Comparison of ENCODE assay signal across 23 cellular contexts in the genomic region with DNA sequence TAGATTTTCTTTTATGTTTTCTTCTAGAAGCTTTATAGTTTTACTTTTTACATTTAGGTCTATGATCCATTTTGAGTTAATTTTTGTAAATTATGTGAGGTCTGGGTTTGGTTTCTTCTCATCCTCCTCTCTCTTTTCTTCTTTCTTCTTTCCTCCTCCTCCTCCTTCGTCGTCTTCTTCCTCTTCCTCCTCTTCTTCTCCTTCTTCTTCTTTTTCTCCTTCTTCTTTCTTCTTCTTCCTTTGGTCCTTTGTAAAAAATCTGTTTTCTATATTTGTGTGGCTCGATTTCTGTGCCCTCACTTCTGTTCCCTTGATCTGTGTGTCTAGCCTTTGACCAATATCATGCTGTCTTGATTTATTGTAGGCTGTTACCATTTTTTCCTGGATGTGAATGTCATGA. TPM values are rescaled to one million over a fixed set of nuclear protein-coding genes. Genes with fewer than 3 reads are reported as not detected.
DNase-seq lines count a peak whose midpoint lies in the region; ATAC-seq, FAIRE-seq and TF ChIP-seq lines count a peak whose summit lies in the region.
"Had no signal": no experiment of that assay in that cellular context is flagged by ENCODE, and none has a peak within 500 bp of the region (broad histone marks: within the 10 kb centered on the region; RNA-seq: fewer than 3 reads in every experiment).

No MANE protein-coding gene starts in this region.

- no peak overlapping the region for H3K18ac ChIP-seq in neuronal stem cell (ENCODE audit: low read length)

- H3K36me3 ChIP-seq in Loucy (ENCODE audit: insufficient read depth, low read length) (no peaks in the 10 kb centered on the region), GM12878 (ENCODE audit: control insufficient read depth in 2 of 2, insufficient read depth in 2 of 2, low read length in 1 of 2) (no peaks in the 10 kb centered on the region), neuronal stem cell (replicated peaks in 1 of 2; ENCODE audit: control insufficient read depth in 2 of 2, insufficient read depth in 2 of 2, low read length in 2 of 2) (no peaks in the 10 kb centered on the region), uterus (no peaks in the 10 kb centered on the region)
- H3K36me3 ChIP-seq: HAP-1, heart left ventricle, lower lobe of right lung, Peyer's patch, tibial artery had no signal

- no peak overlapping the region for H3K23ac ChIP-seq in neuronal stem cell (ENCODE audit: low read depth, low read length, poor library complexity)

- no peaks in the 10 kb centered on the region for H3K9me3 ChIP-seq in Loucy (ENCODE audit: insufficient read depth, low read depth, low read length)
- H3K9me3 ChIP-seq in GM12878 (replicated peaks; ENCODE audit: control insufficient read depth, insufficient read depth, low read length) = no peaks in the 10 kb centered on the region
- no peaks in the 10 kb centered on the region for H3K9me3 ChIP-seq in neuronal stem cell (replicated peaks in 1 of 2; ENCODE audit: control insufficient read depth in 2 of 2, insufficient read depth in 1 of 2, low read depth in 1 of 2, low read length in 2 of 2)
- H3K9me3 ChIP-seq in uterus = no peaks in the 10 kb centered on the region
- H3K9me3 ChIP-seq: HAP-1, heart left ventricle, lower lobe of right lung, Peyer's patch, tibial artery had no signal

- no peak for TF ChIP-seq RAD21 in GM12878 (IDR thresholded peaks at IDR 0.05; ENCODE audit: insufficient read depth, low read depth, low read length)

- DNase-seq in T-helper 2 cell treated with Interferon-gamma antibody and Interleukin-4, amounts not matched to agents 5 μg/mL and 100 μg/mL, for 36 hours (ENCODE audit: low spot score) = no peak
- no peak for DNase-seq in T-helper 2 cell
- no peak for DNase-seq in GM12878 (ENCODE audit: low read depth, low spot score)
- DNase-seq in neuronal stem cell (ENCODE audit: low spot score) = no peak
- DNase-seq in foreskin keratinocyte = no peak
- no peak for DNase-seq in activated CD4-positive, alpha-beta T cell treated with anti-CD3 and anti-CD28 coated beads, Interleukin-2, amount 50 U/mL, for 4 hours
- no peak for DNase-seq in uterus

- peaks cover 10% of the 10 kb centered on the region for H3K4me1 ChIP-seq in Loucy (ENCODE audit: insufficient read depth, low read length, poor library complexity, severe bottlenecking)
- H3K4me1 ChIP-seq in GM12878 (ENCODE audit: control insufficient read depth, insufficient read depth, low read length) = no peaks in the 10 kb centered on the region
- H3K4me1 ChIP-seq in neuronal stem cell (ENCODE audit: control insufficient read depth in 2 of 2, insufficient read depth in 1 of 2, low read depth in 1 of 2, low read length in 2 of 2) = no peaks in the 10 kb centered on the region
- peaks cover 4% of the 10 kb centered on the region for H3K4me1 ChIP-seq in foreskin keratinocyte
- no peaks in the 10 kb centered on the region for H3K4me1 ChIP-seq in uterus
- H3K4me1 ChIP-seq: lower lobe of right lung, Peyer's patch had no signal

- H3K27ac ChIP-seq in GM12878 (ENCODE audit: control insufficient read depth, insufficient read depth) = no peak overlapping the region
- no peak overlapping the region for H3K27ac ChIP-seq in neuronal stem cell (replicated peaks; ENCODE audit: low read length)
- H3K27ac ChIP-seq in foreskin keratinocyte = no peak overlapping the region
- no peak overlapping the region for H3K27ac ChIP-seq in uterus
- H3K27ac ChIP-seq: heart left ventricle, lower lobe of right lung, Peyer's patch, SK-N-MC, tibial artery had no signal

- no peak for TF ChIP-seq EP300 in GM12878 (IDR thresholded peaks at IDR 0.05; ENCODE audit: borderline replicate concordance in 1 of 2, control insufficient read depth in 1 of 2, low read depth in 2 of 2, low read length in 2 of 2)

- H3K4me1 Mint-ChIP-seq in T-helper 2 cell treated with Interferon-gamma antibody and Interleukin-4, amounts not matched to agents 5 μg/mL and 100 μg/mL, for 36 hours (ENCODE audit: low read depth) = peaks cover 10% of the 10 kb centered on the region
- H3K4me1 Mint-ChIP-seq: endodermal cell had no signal

- no peak overlapping the region for H2BK15ac ChIP-seq in neuronal stem cell (ENCODE audit: low read length)

- H4K20me1 ChIP-seq in Loucy (ENCODE audit: insufficient read depth, low read length, poor library complexity, severe bottlenecking) = no peaks in the 10 kb centered on the region
- no peaks in the 10 kb centered on the region; the same call in 1 of the 2 replicates for H4K20me1 ChIP-seq in GM12878 (ENCODE audit: control insufficient read depth, insufficient read depth)

- H3K4ac ChIP-seq in neuronal stem cell (ENCODE audit: low read length) = no peak overlapping the region

- H3K36me3 Mint-ChIP-seq in T-helper 2 cell treated with Interferon-gamma antibody and Interleukin-4, amounts not matched to agents 5 μg/mL and 100 μg/mL, for 36 hours (ENCODE audit: low read depth) = no peaks in the 10 kb centered on the region
- H3K36me3 Mint-ChIP-seq: activated naive CD4-positive, alpha-beta T cell treated with anti-CD3 and anti-CD28 coated beads, Interleukin-2, amount 50 U/mL, for 72 hours; CD14-positive monocyte had no signal

- TF ChIP-seq CTCF in Loucy (conservative IDR thresholded peaks at IDR 0.05; ENCODE audit: low read length) = no peak
- no peak for TF ChIP-seq CTCF in GM12878 (IDR thresholded peaks at IDR 0.05 in 2 of 3, conservative IDR thresholded peaks at IDR 0.05 in 1 of 3; ENCODE audit: control insufficient read depth in 2 of 3, extremely low read depth in 1 of 3, insufficient read depth in 1 of 3, low read depth in 3 of 3, low read length in 3 of 3)
- TF ChIP-seq CTCF in foreskin keratinocyte (conservative IDR thresholded peaks at IDR 0.05) = no peak
- no peak for TF ChIP-seq CTCF in uterus (IDR thresholded peaks at IDR 0.05)

- H2BK12ac ChIP-seq in neuronal stem cell (ENCODE audit: low read length) = no peak overlapping the region

- POLR2A ChIA-PET in GM12878 (lab: Charles Lee) = interaction anchor here (0.7 to 2.2 kb wide), 3 partner anchors 53 to 110 kb away, joined by 3 to 6 read pairs (median 4); a partner anchor contains a TSS

- H3K27me3 Mint-ChIP-seq in T-helper 2 cell treated with Interferon-gamma antibody and Interleukin-4, amounts not matched to agents 5 μg/mL and 100 μg/mL, for 36 hours (ENCODE audit: low read depth) = no peaks in the 10 kb centered on the region
- H3K27me3 Mint-ChIP-seq: activated T-cell treated with anti-CD3 and anti-CD28 coated beads, Interleukin-2, amount 50 U/mL, for 24 hours had no signal

- in situ Hi-C loops in GM12878 (cut with MboI) = no loop called here

- H3K9me3 Mint-ChIP-seq in T-helper 2 cell treated with Interferon-gamma antibody and Interleukin-4, amounts not matched to agents 5 μg/mL and 100 μg/mL, for 36 hours = no peaks in the 10 kb centered on the region
- H3K9me3 Mint-ChIP-seq: activated T-cell treated with anti-CD3 and anti-CD28 coated beads, Interleukin-2, amount 50 U/mL, for 24 hours; endodermal cell had no signal

- SMC1A ChIA-PET in GM12878 (lab: Charles Lee; ENCODE audit: uncharacterized antibody, unreplicated experiment) = interaction anchor here (1.0 to 5.2 kb wide), 12 partner anchors 12 to 240 kb away, joined by 3 to 54 read pairs (median 5); a partner anchor contains a TSS

- H2AFZ ChIP-seq in Loucy (ENCODE audit: low read length) = peak overlapping the region; percentile 85
- peak overlapping the region; percentile 68 for H2AFZ ChIP-seq in GM12878 (ENCODE audit: control insufficient read depth, low read depth, low read length)
- peak overlapping the region; percentile 60 for H2AFZ ChIP-seq in neuronal stem cell (ENCODE audit: low read length)

- TF ChIP-seq POLR2A in GM12878 (IDR thresholded peaks at IDR 0.05; ENCODE audit: low read depth, low read length) = no peak
- no peak for TF ChIP-seq POLR2A in uterus (IDR thresholded peaks at IDR 0.05)

- H3K9me2 ChIP-seq in Loucy (replicated peaks; ENCODE audit: low read depth, low read length) = no peaks in the 10 kb centered on the region

- FAIRE-seq in GM12878 (lab: Jason Lieb, UNC) = no peak
- FAIRE-seq: colon, TTC549 had no signal

- RAD21 ChIA-PET in GM12878 (lab: Charles Lee; ENCODE audit: unreplicated experiment) = interaction anchor here (0.8 to 2.3 kb wide), 12 partner anchors 53 to 239 kb away, joined by 3 to 14 read pairs (median 4); no protein-coding TSS in a partner anchor

- ATAC-seq in GM12878 (no peak), foreskin keratinocyte (no peak)

- H3F3A ChIP-seq in Loucy (ENCODE audit: low read depth) = peaks cover 5% of the 10 kb centered on the region; the same call in 1 of the 2 replicates

- no TSS peak for BruUV-seq in GM12878 (replicated peaks; lab: Mats Ljungman, UMichigan)

- H3K9ac ChIP-seq in Loucy (ENCODE audit: low read depth, low read length, poor library complexity, severe bottlenecking) = peak overlapping the region; percentile 45
- no peak overlapping the region for H3K9ac ChIP-seq in GM12878 (ENCODE audit: control insufficient read depth, insufficient read depth, low read length)
- H3K9ac ChIP-seq in neuronal stem cell (ENCODE audit: low read depth, low read length, poor library complexity) = no peak overlapping the region

- no peak overlapping the region for H2BK5ac ChIP-seq in neuronal stem cell (ENCODE audit: low read length)

- H4K91ac ChIP-seq in neuronal stem cell (ENCODE audit: low read depth, low read length, poor library complexity) = no peak overlapping the region

- H3K79me1 ChIP-seq in neuronal stem cell (ENCODE audit: low read depth, low read length) = no peaks in the 10 kb centered on the region

- H3K27me3 ChIP-seq in Loucy (ENCODE audit: insufficient read depth, low read length, poor library complexity, severe bottlenecking) (no peaks in the 10 kb centered on the region), GM12878 (replicated peaks in 1 of 2; ENCODE audit: control insufficient read depth in 2 of 2, insufficient read depth in 2 of 2, low read length in 1 of 2) (no peaks in the 10 kb centered on the region), neuronal stem cell (ENCODE audit: control insufficient read depth in 3 of 3, insufficient read depth in 3 of 3, low read depth in 1 of 3, low read length in 3 of 3) (no peaks in the 10 kb centered on the region), foreskin keratinocyte (no peaks in the 10 kb centered on the region), uterus (no peaks in the 10 kb centered on the region)
- H3K27me3 ChIP-seq: heart left ventricle, Peyer's patch, tibial artery had no signal

- H3K4me2 ChIP-seq in Loucy (ENCODE audit: low read depth, low read length, poor library complexity, severe bottlenecking) = peak overlapping the region; percentile 57
- H3K4me2 ChIP-seq in GM12878 (ENCODE audit: control insufficient read depth, insufficient read depth) = no peak overlapping the region
- no peak overlapping the region for H3K4me2 ChIP-seq in neuronal stem cell (ENCODE audit: insufficient read depth, low read length, poor library complexity, severe bottlenecking)

- no peak overlapping the region for H2BK120ac ChIP-seq in neuronal stem cell (ENCODE audit: low read depth, low read length)

- no peak overlapping the region for H2AK5ac ChIP-seq in neuronal stem cell (ENCODE audit: low read depth, low read length)

- H3K79me2 ChIP-seq in Loucy (ENCODE audit: insufficient read depth, low read length) = no peaks in the 10 kb centered on the region
- H3K79me2 ChIP-seq in GM12878 (ENCODE audit: control insufficient read depth, insufficient read depth, low read length) = no peaks in the 10 kb centered on the region

- WGBS in GM12878 (ENCODE audit: insufficient coverage, insufficient replicate concordance, low lambda C conversion rate, missing lambda C conversion rate) = 37% methylated on average over 3 of the region's 3 CpGs
- WGBS in neuronal stem cell (ENCODE audit: extremely low coverage in 2 of 2, insufficient read length in 2 of 2, insufficient replicate concordance in 1 of 2), 2 donors = no CpG with 5 or more reads among the region's 3 CpGs

- peak overlapping the region; percentile 7 for H3K27ac Mint-ChIP-seq in T-helper 2 cell treated with Interferon-gamma antibody and Interleukin-4, amounts not matched to agents 5 μg/mL and 100 μg/mL, for 36 hours
- H3K27ac Mint-ChIP-seq: activated naive CD4-positive, alpha-beta T cell treated with anti-CD3 and anti-CD28 coated beads, Interleukin-2, amount 50 U/mL, for 72 hours; activated T-cell treated with anti-CD3 and anti-CD28 coated beads, Interleukin-2, amount 50 U/mL, for 24 hours; endodermal cell; nephron progenitor cell had no signal

- H4K8ac ChIP-seq in neuronal stem cell (ENCODE audit: low read depth, low read length) = no peak overlapping the region

- intact Hi-C loops in GM12878 (cut with micrococcal nuclease; ENCODE audit: unreplicated experiment) (loop anchor here (1.0 to 5.0 kb wide), 4 partner anchors 51 to 163 kb away; a partner anchor contains a TSS), uterus (cut with DNase I; ENCODE audit: low total_unique reads) (loop anchor here (10.0 kb wide), 1 partner anchor 225 kb away; no protein-coding TSS in a partner anchor)

- CTCF ChIA-PET in GM12878 (lab: Yijun Ruan, JAX) = interaction anchor here (0.6 to 3.7 kb wide), 30 partner anchors 8 to 446 kb away, joined by 3 to 38 read pairs (median 4); a partner anchor contains a TSS

- H3K4me3 ChIP-seq in Loucy (ENCODE audit: low read length, poor library complexity, severe bottlenecking) = peak overlapping the region; percentile 31
- H3K4me3 ChIP-seq in GM12878 = no peak overlapping the region
- no peak overlapping the region for H3K4me3 ChIP-seq in neuronal stem cell (ENCODE audit: low read length in 2 of 2)
- H3K4me3 ChIP-seq in uterus = no peak overlapping the region
- H3K4me3 ChIP-seq: HAP-1, heart left ventricle, lower lobe of right lung, Peyer's patch, SK-N-MC, tibial artery had no signal

- no peak overlapping the region for H3K4me3 Mint-ChIP-seq in T-helper 2 cell treated with Interferon-gamma antibody and Interleukin-4, amounts not matched to agents 5 μg/mL and 100 μg/mL, for 36 hours
- H3K4me3 Mint-ChIP-seq: activated T-cell treated with anti-CD3 and anti-CD28 coated beads, Interleukin-2, amount 50 U/mL, for 24 hours; CD14-positive monocyte; endodermal cell; nephron progenitor cell had no signal

- no peak overlapping the region for H3K14ac ChIP-seq in neuronal stem cell (ENCODE audit: low read length)

RNA-seq across cellular contexts. Expression of a gene that starts 5.0 kb away (rescaled TPM):
- total RNA-seq in GM12878 (2013; cell fraction: nucleolus; rRNA removed) = 5.0 and 6.5 TPM in 2 replicates
- total RNA-seq in GM12878 (2014; rRNA removed) (1.6 and 1.7 TPM in 2 replicates), GM12878 (2014; rRNA removed; fragmentation: Illumina TruSeq; extraction: Trizol) (1.1 and 1.5 TPM in 2 replicates), GM12878 (2021) (3.4 and 4.7 TPM in 2 replicates), foreskin keratinocyte (1.4 and 1.8 TPM in 2 replicates), uterus (1 to 10 TPM in 2 of 4 donors, under 1 TPM in 2; 0.29 to 3.4 (median 0.95) TPM)
- 1.7 TPM for polyA plus RNA-seq in GM12878 (2011; ENCODE audit: low read depth)
- polyA plus RNA-seq in GM12878 (2011; rRNA removed) (0.91 and 2.0 TPM in 2 replicates), GM12878 (2014; fragmentation: Illumina TruSeq; extraction: Trizol) (2.6 and 3.2 TPM in 2 replicates), GM12878 (2014; fragmentation: Nextera tagmentation; extraction: Ambion mirVana) (1 to 10 TPM; 1.2 to 2.3 TPM), GM12878 (2014; rRNA removed) (4.2 and 4.6 TPM in 2 replicates), GM12878 (2016; fragmentation: Nextera tagmentation; extraction: Ambion mirVana) (1 to 10 TPM; 1.8 to 2.2 TPM), foreskin keratinocyte (2.7 and 2.8 TPM in 2 replicates)
- 2.4 and 2.8 TPM in 2 replicates for polyA plus RNA-seq in GM12878 (2011; cell fraction: cytosol; rRNA removed)
- polyA plus RNA-seq in GM12878 (2011; cell fraction: nucleus; rRNA removed) = 12.6 and 18.6 TPM in 2 replicates
- polyA plus RNA-seq in GM12878 (2012) = 2.8 and 3.0 TPM in 2 replicates
- polyA minus RNA-seq in GM12878 (2011; rRNA and poly(A)+ RNA removed) = 2.0 and 2.2 TPM in 2 replicates
- 0.53 and 1.1 TPM in 2 replicates for polyA minus RNA-seq in GM12878 (2011; cell fraction: cytosol; rRNA and poly(A)+ RNA removed)
- polyA minus RNA-seq in GM12878 (2011; cell fraction: nucleus; rRNA and poly(A)+ RNA removed) = 2.8 and 6.6 TPM in 2 replicates
- 1.6 TPM for polyA plus RNA-seq in neuronal stem cell (2013, experiment 1 of 2)
- 2.2 TPM for polyA plus RNA-seq in neuronal stem cell (2013, experiment 2 of 2)

RNA-seq across cellular contexts. Expression of a gene that starts 9.8 kb away (rescaled TPM):
- total RNA-seq in GM12878 (2013; cell fraction: nucleolus; rRNA removed) = not detected in 2 replicates
- total RNA-seq in GM12878 (2014; rRNA removed) (not detected in 2 replicates), GM12878 (2014; rRNA removed; fragmentation: Illumina TruSeq; extraction: Trizol) (not detected in 2 replicates), GM12878 (2021) (not detected in 2 replicates), foreskin keratinocyte (not detected in 2 replicates), uterus (10 to 100 TPM in 1 of 4 donors, 1 to 10 TPM in 3; 1.0 to 35.5 (median 4.8) TPM)
- not detected for polyA plus RNA-seq in GM12878 (2011; ENCODE audit: low read depth)
- polyA plus RNA-seq in GM12878 (2011; rRNA removed) (not detected in 2 replicates), GM12878 (2014; fragmentation: Illumina TruSeq; extraction: Trizol) (not detected in 2 replicates), GM12878 (2014; fragmentation: Nextera tagmentation; extraction: Ambion mirVana) (not detected), GM12878 (2014; rRNA removed) (not detected in 2 replicates), GM12878 (2016; fragmentation: Nextera tagmentation; extraction: Ambion mirVana) (not detected), foreskin keratinocyte (not detected in 2 replicates)
- polyA plus RNA-seq in GM12878 (2011; cell fraction: cytosol; rRNA removed) = not detected in 2 replicates
- polyA plus RNA-seq in GM12878 (2011; cell fraction: nucleus; rRNA removed) = not detected in 2 replicates
- not detected in 2 replicates for polyA plus RNA-seq in GM12878 (2012)
- not detected in 2 replicates for polyA minus RNA-seq in GM12878 (2011; rRNA and poly(A)+ RNA removed)
- not detected in 2 replicates for polyA minus RNA-seq in GM12878 (2011; cell fraction: cytosol; rRNA and poly(A)+ RNA removed)
- not detected in 2 replicates for polyA minus RNA-seq in GM12878 (2011; cell fraction: nucleus; rRNA and poly(A)+ RNA removed)
- 0.11 TPM for polyA plus RNA-seq in neuronal stem cell (2013, experiment 1 of 2)
- 0.11 TPM for polyA plus RNA-seq in neuronal stem cell (2013, experiment 2 of 2)
- total RNA-seq: A172; activated naive CD4-positive, alpha-beta T cell treated with anti-CD3 and anti-CD28 coated beads, Interleukin-2, amount 50 U/mL, for 72 hours; fibroblast of lung had no signal
- polyA plus RNA-seq: CD14-positive monocyte, fibroblast of lung had no signal

RNA-seq across cellular contexts. Expression of a gene that starts 11.8 kb away (rescaled TPM):
- total RNA-seq in GM12878 (2013; cell fraction: nucleolus; rRNA removed) = 3.2 and 3.6 TPM in 2 replicates
- total RNA-seq in GM12878 (2014; rRNA removed) (48.8 and 52.3 TPM in 2 replicates), GM12878 (2014; rRNA removed; fragmentation: Illumina TruSeq; extraction: Trizol) (26.9 and 30.1 TPM in 2 replicates), GM12878 (2021) (41.9 and 48.9 TPM in 2 replicates), foreskin keratinocyte (20.9 and 30.2 TPM in 2 replicates), uterus (10 to 100 TPM in 2 of 4 donors, 1 to 10 TPM in 2; 5.1 to 39.6 (median 16.4) TPM)
- polyA plus RNA-seq in GM12878 (2011; ENCODE audit: low read depth) = 24.4 TPM
- polyA plus RNA-seq in GM12878 (2011; rRNA removed) (37.0 and 63.3 TPM in 2 replicates), GM12878 (2014; fragmentation: Illumina TruSeq; extraction: Trizol) (31.3 and 47.5 TPM in 2 replicates), GM12878 (2014; fragmentation: Nextera tagmentation; extraction: Ambion mirVana) (100 to 1,000 TPM; 123 to 181 TPM), GM12878 (2014; rRNA removed) (59.5 and 67.1 TPM in 2 replicates), GM12878 (2016; fragmentation: Nextera tagmentation; extraction: Ambion mirVana) (10 to 100 TPM; 87.2 to 91.4 TPM), foreskin keratinocyte (61.8 and 67.9 TPM in 2 replicates)
- 88.3 and 119 TPM in 2 replicates for polyA plus RNA-seq in GM12878 (2011; cell fraction: cytosol; rRNA removed)
- polyA plus RNA-seq in GM12878 (2011; cell fraction: nucleus; rRNA removed) = 84.7 and 108 TPM in 2 replicates
- polyA plus RNA-seq in GM12878 (2012) = 33.7 and 42.9 TPM in 2 replicates
- polyA minus RNA-seq in GM12878 (2011; rRNA and poly(A)+ RNA removed) = 23.9 and 48.8 TPM in 2 replicates
- polyA minus RNA-seq in GM12878 (2011; cell fraction: cytosol; rRNA and poly(A)+ RNA removed) = 24.4 and 24.7 TPM in 2 replicates
- 10.2 and 14.9 TPM in 2 replicates for polyA minus RNA-seq in GM12878 (2011; cell fraction: nucleus; rRNA and poly(A)+ RNA removed)
- polyA plus RNA-seq in neuronal stem cell (2013, experiment 1 of 2) = 66.9 TPM
- polyA plus RNA-seq in neuronal stem cell (2013, experiment 2 of 2) = 66.2 TPM

RNA-seq across cellular contexts. Expression of a gene that starts 39.4 kb away (rescaled TPM):
- total RNA-seq in GM12878 (2013; cell fraction: nucleolus; rRNA removed) = not detected in 2 replicates
- total RNA-seq in GM12878 (2014; rRNA removed) (not detected in 2 replicates), GM12878 (2014; rRNA removed; fragmentation: Illumina TruSeq; extraction: Trizol) (not detected in 2 replicates), GM12878 (2021) (not detected in 2 replicates), foreskin keratinocyte (not detected in 2 replicates), uterus (not detected)
- not detected for polyA plus RNA-seq in GM12878 (2011; ENCODE audit: low read depth)
- polyA plus RNA-seq in GM12878 (2011; rRNA removed) (not detected in 2 replicates), GM12878 (2014; fragmentation: Illumina TruSeq; extraction: Trizol) (not detected in 2 replicates), GM12878 (2014; fragmentation: Nextera tagmentation; extraction: Ambion mirVana) (not detected), GM12878 (2014; rRNA removed) (not detected in 2 replicates), GM12878 (2016; fragmentation: Nextera tagmentation; extraction: Ambion mirVana) (not detected), foreskin keratinocyte (not detected in 2 replicates)
- polyA plus RNA-seq in GM12878 (2011; cell fraction: cytosol; rRNA removed) = not detected in 2 replicates
- not detected in 2 replicates for polyA plus RNA-seq in GM12878 (2011; cell fraction: nucleus; rRNA removed)
- not detected in 2 replicates for polyA plus RNA-seq in GM12878 (2012)
- not detected in 2 replicates for polyA minus RNA-seq in GM12878 (2011; rRNA and poly(A)+ RNA removed)
- not detected in 2 replicates for polyA minus RNA-seq in GM12878 (2011; cell fraction: cytosol; rRNA and poly(A)+ RNA removed)
- polyA minus RNA-seq in GM12878 (2011; cell fraction: nucleus; rRNA and poly(A)+ RNA removed) = not detected in 2 replicates
- not detected for polyA plus RNA-seq in neuronal stem cell (2013, experiment 1 of 2)
- not detected for polyA plus RNA-seq in neuronal stem cell (2013, experiment 2 of 2)
- total RNA-seq: A172; activated naive CD4-positive, alpha-beta T cell treated with anti-CD3 and anti-CD28 coated beads, Interleukin-2, amount 50 U/mL, for 72 hours; endodermal cell; fibroblast of lung; heart left ventricle; lower lobe of right lung; Peyer's patch had no signal
- polyA plus RNA-seq: CD14-positive monocyte, fibroblast of lung, heart left ventricle had no signal

RNA-seq across cellular contexts. Expression of a gene that starts 51.1 kb away (rescaled TPM):
- 63.4 and 75.4 TPM in 2 replicates for total RNA-seq in GM12878 (2013; cell fraction: nucleolus; rRNA removed)
- 65.5 and 73.4 TPM in 2 replicates for total RNA-seq in GM12878 (2014; rRNA removed)
- 25.8 and 30.3 TPM in 2 replicates for total RNA-seq in GM12878 (2014; rRNA removed; fragmentation: Illumina TruSeq; extraction: Trizol)
- 113 and 122 TPM in 2 replicates for total RNA-seq in GM12878 (2021)
- 23.9 TPM for polyA plus RNA-seq in GM12878 (2011; ENCODE audit: low read depth)
- 18.8 and 42.4 TPM in 2 replicates for polyA plus RNA-seq in GM12878 (2011; rRNA removed)
- polyA plus RNA-seq in GM12878 (2011; cell fraction: cytosol; rRNA removed) = 34.4 and 37.7 TPM in 2 replicates
- polyA plus RNA-seq in GM12878 (2011; cell fraction: nucleus; rRNA removed) = 85.3 and 143 TPM in 2 replicates
- polyA plus RNA-seq in GM12878 (2012) = 24.8 and 37.2 TPM in 2 replicates
- 31.3 and 36.4 TPM in 2 replicates for polyA plus RNA-seq in GM12878 (2014; fragmentation: Illumina TruSeq; extraction: Trizol)
- 10 to 100 TPM; 13.9 to 16.1 TPM for polyA plus RNA-seq in GM12878 (2014; fragmentation: Nextera tagmentation; extraction: Ambion mirVana)
- polyA plus RNA-seq in GM12878 (2014; rRNA removed) = 51.9 and 63.8 TPM in 2 replicates
- 10 to 100 TPM; 72.1 to 77.0 TPM for polyA plus RNA-seq in GM12878 (2016; fragmentation: Nextera tagmentation; extraction: Ambion mirVana)
- 56.5 and 90.4 TPM in 2 replicates for polyA minus RNA-seq in GM12878 (2011; rRNA and poly(A)+ RNA removed)
- 34.6 and 38.9 TPM in 2 replicates for polyA minus RNA-seq in GM12878 (2011; cell fraction: cytosol; rRNA and poly(A)+ RNA removed)
- polyA minus RNA-seq in GM12878 (2011; cell fraction: nucleus; rRNA and poly(A)+ RNA removed) = 38.6 and 68.2 TPM in 2 replicates
- 19.9 TPM for polyA plus RNA-seq in neuronal stem cell (2013, experiment 1 of 2)
- 17.2 TPM for polyA plus RNA-seq in neuronal stem cell (2013, experiment 2 of 2)
- 31.6 and 33.9 TPM in 2 replicates for total RNA-seq in foreskin keratinocyte
- polyA plus RNA-seq in foreskin keratinocyte = 14.1 and 16.6 TPM in 2 replicates
- 10 to 100 TPM; 13.6 to 54.0 (median 40.0) TPM for total RNA-seq in uterus
